15 cellular contexts compared by ENCODE assay signal in the genomic region with DNA sequence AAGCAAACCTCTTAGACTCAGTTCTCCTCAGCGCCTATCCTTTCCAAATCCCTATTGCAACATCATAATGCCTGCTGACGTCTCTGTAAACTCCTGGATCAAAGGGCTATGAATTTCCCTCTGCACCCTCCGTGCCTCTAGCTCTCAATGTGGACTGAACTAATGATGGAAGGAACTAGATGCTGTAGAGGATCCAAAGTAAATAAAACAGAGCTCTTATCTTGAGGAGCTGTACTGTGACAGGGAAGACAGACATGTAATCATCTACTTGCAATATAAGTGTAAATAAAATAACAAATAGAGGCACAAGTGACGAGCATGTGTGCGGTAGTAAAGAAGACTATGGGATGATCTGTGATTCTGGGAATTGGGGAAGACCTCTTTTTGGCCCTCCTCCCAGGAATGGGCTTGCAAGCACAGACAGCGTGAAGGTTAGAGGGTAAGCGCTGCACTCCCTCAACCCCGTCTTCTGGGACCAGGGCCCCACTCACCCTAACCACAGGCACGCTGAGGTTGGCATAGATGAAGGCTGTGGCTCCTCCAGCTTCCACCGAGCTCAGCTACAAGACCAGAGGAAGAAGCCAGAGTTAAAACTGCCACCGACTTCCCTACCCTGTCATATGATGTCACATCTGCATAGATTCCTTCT. TPM values are rescaled to one million over a fixed set of nuclear protein-coding genes. Genes with fewer than 3 reads are reported as not detected.
DNase-seq lines count a peak whose midpoint lies in the region; ATAC-seq lines count a peak whose summit lies in the region.
"Had no signal": no experiment of that assay in that cellular context is flagged by ENCODE, and none has a peak within 500 bp of the region (broad histone marks: within the 10 kb centered on the region; RNA-seq: fewer than 3 reads in every experiment).

No MANE protein-coding gene starts in this region.

- no peak overlapping the region for H3K4me3 ChIP-seq in skeletal muscle cell (ENCODE audit: low read depth, low read length)
- H3K4me3 ChIP-seq: SJSA1, tibial artery had no signal

- peak; percentile 45 for DNase-seq in activated CD4-positive, alpha-beta memory T cell treated with anti-CD3 and anti-CD28 coated beads for 36 hours
- DNase-seq in activated CD4-positive, alpha-beta memory T cell treated with anti-CD3 and anti-CD28 coated beads, Interleukin-2, amount 10 ng/mL, durations not matched to agents 7 days and 5 days = no peak
- DNase-seq in MV-4-11 (lab: John Stamatoyannopoulos, UW) (peak; percentile 32), skeletal muscle cell (ENCODE audit: low read depth) (peak; percentile 69), NAMALWA (ENCODE audit: low spot score) (no peak), dedifferentiated amniotic fluid mesenchymal stem cell (ENCODE audit: extremely low spot score) (no peak), OCI-M1 (lab: John Stamatoyannopoulos, UW) (no peak)
- DNase-seq in effector memory CD8-positive, alpha-beta T cell = no peak
- DNase-seq: activated CD4-positive, CD25-positive, alpha-beta regulatory T cell; effector CD8-positive, alpha-beta T cell; NCI-H1048; NCI-H774; tibial artery had no signal

- no peak overlapping the region for H3K4me3 Mint-ChIP-seq in activated CD4-positive, alpha-beta memory T cell treated with anti-CD3 and anti-CD28 coated beads for 36 hours
- no peak overlapping the region for H3K4me3 Mint-ChIP-seq in activated CD4-positive, alpha-beta memory T cell treated with anti-CD3 and anti-CD28 coated beads, Interleukin-2, amount 10 ng/mL, durations not matched to agents 7 days and 5 days
- H3K4me3 Mint-ChIP-seq in effector memory CD8-positive, alpha-beta T cell = no peak overlapping the region
- H3K4me3 Mint-ChIP-seq: activated naive CD4-positive, alpha-beta T cell treated with anti-CD3 and anti-CD28 coated beads, Interleukin-2, amount 50 U/mL, for 24 hours had no signal

- ATAC-seq in effector memory CD8-positive, alpha-beta T cell (replicated peaks) = peak; percentile 48

- no peaks in the 10 kb centered on the region for H3K36me3 Mint-ChIP-seq in activated CD4-positive, alpha-beta memory T cell treated with anti-CD3 and anti-CD28 coated beads for 36 hours
- no peaks in the 10 kb centered on the region for H3K36me3 Mint-ChIP-seq in activated CD4-positive, alpha-beta memory T cell treated with anti-CD3 and anti-CD28 coated beads, Interleukin-2, amount 10 ng/mL, durations not matched to agents 7 days and 5 days (ENCODE audit: low read depth)
- no peaks in the 10 kb centered on the region for H3K36me3 Mint-ChIP-seq in effector memory CD8-positive, alpha-beta T cell (ENCODE audit: insufficient read depth)
- H3K36me3 Mint-ChIP-seq: activated naive CD4-positive, alpha-beta T cell treated with anti-CD3 and anti-CD28 coated beads, Interleukin-2, amount 50 U/mL, for 24 hours had no signal

- peaks cover 2% of the 10 kb centered on the region for H3K27me3 Mint-ChIP-seq in activated CD4-positive, alpha-beta memory T cell treated with anti-CD3 and anti-CD28 coated beads for 36 hours
- H3K27me3 Mint-ChIP-seq in activated CD4-positive, alpha-beta memory T cell treated with anti-CD3 and anti-CD28 coated beads, Interleukin-2, amount 10 ng/mL, durations not matched to agents 7 days and 5 days = peaks cover 14% of the 10 kb centered on the region
- peaks cover 33 to 56% of the 10 kb centered on the region in 2 donors for H3K27me3 Mint-ChIP-seq in effector memory CD8-positive, alpha-beta T cell

- H3K4me1 Mint-ChIP-seq in activated CD4-positive, alpha-beta memory T cell treated with anti-CD3 and anti-CD28 coated beads for 36 hours (ENCODE audit: low read depth) = peaks cover 12% of the 10 kb centered on the region
- peaks cover 12% of the 10 kb centered on the region for H3K4me1 Mint-ChIP-seq in activated CD4-positive, alpha-beta memory T cell treated with anti-CD3 and anti-CD28 coated beads, Interleukin-2, amount 10 ng/mL, durations not matched to agents 7 days and 5 days
- peaks cover 4 to 6% of the 10 kb centered on the region in 2 donors for H3K4me1 Mint-ChIP-seq in effector memory CD8-positive, alpha-beta T cell (ENCODE audit: low read depth in 2 of 2)

- POLR2A ChIA-PET in activated CD4-positive, alpha-beta memory T cell treated with anti-CD3 and anti-CD28 coated beads for 36 hours (lab: Charles Lee) = no interaction called here
- POLR2A ChIA-PET in activated CD4-positive, alpha-beta memory T cell treated with anti-CD3 and anti-CD28 coated beads, Interleukin-2, amount 10 ng/mL, durations not matched to agents 7 days and 5 days (lab: Charles Lee) = interaction anchor here (0.6 kb wide), 1 partner anchor 949 kb away, joined by 3 read pairs; no protein-coding TSS in a partner anchor

- H3K27ac Mint-ChIP-seq in activated CD4-positive, alpha-beta memory T cell treated with anti-CD3 and anti-CD28 coated beads for 36 hours = no peak overlapping the region
- no peak overlapping the region for H3K27ac Mint-ChIP-seq in activated CD4-positive, alpha-beta memory T cell treated with anti-CD3 and anti-CD28 coated beads, Interleukin-2, amount 10 ng/mL, durations not matched to agents 7 days and 5 days
- H3K27ac Mint-ChIP-seq in effector memory CD8-positive, alpha-beta T cell = no peak overlapping the region
- H3K27ac Mint-ChIP-seq: activated naive CD4-positive, alpha-beta T cell treated with anti-CD3 and anti-CD28 coated beads, Interleukin-2, amount 50 U/mL, for 24 hours had no signal

- CTCF ChIA-PET in activated CD4-positive, alpha-beta memory T cell treated with anti-CD3 and anti-CD28 coated beads for 36 hours (lab: Charles Lee) = interaction anchor here (1.2 to 1.7 kb wide), 4 partner anchors 13 to 180 kb away, joined by 4 to 12 read pairs (median 4); no protein-coding TSS in a partner anchor
- CTCF ChIA-PET in activated CD4-positive, alpha-beta memory T cell treated with anti-CD3 and anti-CD28 coated beads, Interleukin-2, amount 10 ng/mL, durations not matched to agents 7 days and 5 days (lab: Charles Lee) = interaction anchor here (2.6 kb wide), 1 partner anchor 13 kb away, joined by 15 read pairs; no protein-coding TSS in a partner anchor

- intact Hi-C loops in activated CD4-positive, alpha-beta memory T cell treated with anti-CD3 and anti-CD28 coated beads for 36 hours (cut with micrococcal nuclease) = no loop called here

- no peaks in the 10 kb centered on the region for H3K9me3 Mint-ChIP-seq in activated CD4-positive, alpha-beta memory T cell treated with anti-CD3 and anti-CD28 coated beads for 36 hours
- H3K9me3 Mint-ChIP-seq in activated CD4-positive, alpha-beta memory T cell treated with anti-CD3 and anti-CD28 coated beads, Interleukin-2, amount 10 ng/mL, durations not matched to agents 7 days and 5 days = no peaks in the 10 kb centered on the region
- H3K9me3 Mint-ChIP-seq in effector memory CD8-positive, alpha-beta T cell = no peaks in the 10 kb centered on the region
- H3K9me3 Mint-ChIP-seq: activated naive CD4-positive, alpha-beta T cell treated with anti-CD3 and anti-CD28 coated beads, Interleukin-2, amount 50 U/mL, for 24 hours had no signal

RNA-seq across cellular contexts. Expression of gene P4HA3, which starts 42.2 kb away (rescaled TPM):
- total RNA-seq in activated CD4-positive, alpha-beta memory T cell treated with anti-CD3 and anti-CD28 coated beads for 36 hours = not detected
- total RNA-seq in activated CD4-positive, alpha-beta memory T cell treated with anti-CD3 and anti-CD28 coated beads, Interleukin-2, amount 10 ng/mL, durations not matched to agents 7 days and 5 days = not detected

Comparison
In these comparisons a context has a peak if more than half of its experiments do, and no peak if none do; other contexts are left out.
1. DNase-seq: peak in activated CD4-positive, alpha-beta memory T cell treated with anti-CD3 and anti-CD28 coated beads for 36 hours (single experiment), MV-4-11 (single experiment) and skeletal muscle cell (single experiment); none in activated CD4-positive, alpha-beta memory T cell treated with anti-CD3 and anti-CD28 coated beads, Interleukin-2, amount 10 ng/mL, durations not matched to agents 7 days and 5 days (single experiment), effector memory CD8-positive, alpha-beta T cell (0 of 3), NAMALWA (single experiment), dedifferentiated amniotic fluid mesenchymal stem cell (single experiment) and OCI-M1 (single experiment).